Comparison of ENCODE assay signal across 9 cellular contexts in the genomic region with DNA sequence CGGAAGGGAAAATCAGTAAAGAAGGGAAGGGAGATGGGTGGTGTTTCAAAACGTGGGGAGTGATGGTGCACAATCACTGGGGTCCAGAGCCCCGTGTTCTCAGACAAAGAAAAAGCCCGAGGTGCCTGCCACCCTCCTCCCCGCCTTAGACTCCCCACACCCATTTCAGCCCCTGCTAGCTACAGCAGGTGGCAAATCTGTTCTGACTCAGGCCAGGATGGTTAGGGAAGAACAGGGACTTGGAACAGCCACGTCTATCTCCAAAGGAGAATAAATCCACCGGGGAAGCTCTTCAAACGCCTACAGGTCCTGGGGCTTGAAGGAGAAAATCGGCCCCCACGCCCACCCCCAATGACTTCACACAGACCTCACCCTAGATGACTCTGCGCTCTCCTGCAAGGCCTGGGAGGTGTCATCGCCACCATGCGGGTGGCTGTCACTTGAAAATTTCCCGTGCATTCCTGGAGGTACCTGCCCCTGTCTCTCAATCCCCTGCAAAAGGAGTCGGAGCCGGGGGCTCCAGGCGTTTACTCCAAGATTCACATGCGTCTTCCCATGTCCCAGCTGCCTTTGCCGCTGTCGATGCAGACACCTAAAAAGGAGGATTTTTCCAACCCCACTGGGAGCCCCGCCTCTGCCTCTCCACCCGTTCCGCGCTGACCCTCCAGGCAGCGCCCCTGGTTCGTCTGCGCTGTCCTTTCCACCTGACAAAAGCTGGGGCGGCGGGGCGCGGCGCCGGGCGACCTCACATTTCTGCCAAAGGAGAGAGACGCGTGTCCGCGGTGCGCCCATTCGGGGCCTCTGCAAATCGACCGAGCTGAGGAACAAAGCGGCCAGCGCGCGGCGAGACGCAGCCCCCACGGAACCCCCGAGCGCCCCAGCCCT. TPM values are rescaled to one million over a fixed set of nuclear protein-coding genes. Genes with fewer than 3 reads are reported as not detected.
DNase-seq lines count a peak whose midpoint lies in the region; ATAC-seq lines count a peak whose summit lies in the region.
"Had no signal": no experiment of that assay in that cellular context is flagged by ENCODE, and none has a peak within 500 bp of the region (broad histone marks: within the 10 kb centered on the region; RNA-seq: fewer than 3 reads in every experiment).

No MANE protein-coding gene starts in this region.

- no peaks in the 10 kb centered on the region for H3K36me3 ChIP-seq in BLaER1 treated with 17β-estradiol and CSF1 and Interleukin-3, amounts not matched to agents 10 nM and 100 nM
- H3K36me3 ChIP-seq in HUES6 (ENCODE audit: control insufficient read depth, insufficient read depth, low read length) (no peaks in the 10 kb centered on the region), muscle layer of colon (ENCODE audit: insufficient read depth, low read length) (no peaks in the 10 kb centered on the region), aorta (ENCODE audit: control insufficient read depth in 1 of 2, insufficient read depth in 2 of 2, low read length in 1 of 2) (no peaks in the 10 kb centered on the region)

- H3K27me3 ChIP-seq in BLaER1 treated with 17β-estradiol and CSF1 and Interleukin-3, amounts not matched to agents 10 nM and 100 nM = peaks cover 62 to 77% (median 69%) of the 10 kb centered on the region in 11 experiments
- H3K27me3 ChIP-seq in HUES6 (ENCODE audit: control insufficient read depth, insufficient read depth, low read length) (peaks cover 82% of the 10 kb centered on the region), muscle layer of colon (ENCODE audit: control insufficient read depth in 1 of 2, insufficient read depth in 2 of 2, low read length in 2 of 2) (peaks cover 0 to 10% of the 10 kb centered on the region in 2 donors), aorta (ENCODE audit: control insufficient read depth in 1 of 2, insufficient read depth in 2 of 2, low read length in 1 of 2) (no peaks in the 10 kb centered on the region)

- peaks cover 10 to 40% (median 35%) of the 10 kb centered on the region in 10 experiments; a peak in 18 of 20 replicates for H3K4me1 ChIP-seq in BLaER1 treated with 17β-estradiol and CSF1 and Interleukin-3, amounts not matched to agents 10 nM and 100 nM
- H3K4me1 ChIP-seq in HUES6 (ENCODE audit: control insufficient read depth, insufficient read depth, low read length) (peaks cover 12% of the 10 kb centered on the region), muscle layer of colon (ENCODE audit: insufficient read depth, low read length) (peaks cover 31% of the 10 kb centered on the region), aorta (ENCODE audit: control insufficient read depth in 1 of 2, insufficient read depth in 2 of 2, low read length in 2 of 2) (no peaks in the 10 kb centered on the region)

- intact Hi-C loops in aorta (cut with DNase I) = no loop called here

- DNase-seq in cerebellum (ENCODE audit: low spot score) (peak; percentile 26), aorta (no peak), MV-4-11 (lab: John Stamatoyannopoulos, UW) (no peak), SHP77 treated with DMSO at 0.1 percent for 48 hours (lab: John Stamatoyannopoulos, UW) (no peak)

- peak overlapping the region; percentile 81 to 97 (median 89) for H3K4me2 ChIP-seq in BLaER1 treated with 17β-estradiol and CSF1 and Interleukin-3, amounts not matched to agents 10 nM and 100 nM

- WGBS in aorta, 2 donors = 6 to 8% methylated on average over 48 to 51 of the region's 51 CpGs

- H3K27ac ChIP-seq in BLaER1 treated with 17β-estradiol and CSF1 and Interleukin-3, amounts not matched to agents 10 nM and 100 nM = no peak overlapping the region
- H3K27ac ChIP-seq in HUES6 (ENCODE audit: low read depth, low read length) (no peak overlapping the region), muscle layer of colon (ENCODE audit: low read depth, low read length) (peak overlapping the region; percentile 84), aorta (ENCODE audit: low read depth in 1 of 2, low read length in 2 of 2) (no peak overlapping the region)
- H3K27ac ChIP-seq: epithelial cell of prostate had no signal

- peak overlapping the region in 5 of 11 experiments; percentile 24 to 51 (median 35); a peak in 5 of 22 replicates for H3K9ac ChIP-seq in BLaER1 treated with 17β-estradiol and CSF1 and Interleukin-3, amounts not matched to agents 10 nM and 100 nM
- H3K9ac ChIP-seq in HUES6 (ENCODE audit: low read length) = no peak overlapping the region
- H3K9ac ChIP-seq in muscle layer of colon (ENCODE audit: low read length) = peak overlapping the region; percentile 43

- peaks cover 12 to 30% (median 17%) of the 10 kb centered on the region in 11 experiments for H3K9me3 ChIP-seq in BLaER1 treated with 17β-estradiol and CSF1 and Interleukin-3, amounts not matched to agents 10 nM and 100 nM (replicated peaks in 1 of 11)
- no peaks in the 10 kb centered on the region for H3K9me3 ChIP-seq in HUES6 (ENCODE audit: control insufficient read depth, insufficient read depth, low read depth, low read length)
- no peaks in the 10 kb centered on the region for H3K9me3 ChIP-seq in muscle layer of colon (ENCODE audit: low read length)
- H3K9me3 ChIP-seq in aorta (ENCODE audit: control insufficient read depth, low read length) = no peaks in the 10 kb centered on the region

- ATAC-seq in aorta (ENCODE audit: low FRiP score) = no peak
- no peak for ATAC-seq in HG02840 (IDR thresholded peaks at IDR 0.05; ENCODE audit: low FRiP score, unreplicated experiment)

- H3K4me3 ChIP-seq in BLaER1 treated with 17β-estradiol and CSF1 and Interleukin-3, amounts not matched to agents 10 nM and 100 nM = peak overlapping the region; percentile 51 to 71 (median 60)
- H3K4me3 ChIP-seq in HUES6 (ENCODE audit: low read depth, low read length) (peak overlapping the region; percentile 64), muscle layer of colon (ENCODE audit: low read depth in 1 of 2, low read length in 2 of 2) (peak overlapping the region; percentile 51 to 76), aorta (ENCODE audit: low read length in 2 of 2) (peak overlapping the region; percentile 85 to 94)

- peaks cover 0 to 21% (median 6%) of the 10 kb centered on the region in 11 experiments; a peak in 13 of 22 replicates for H4K20me1 ChIP-seq in BLaER1 treated with 17β-estradiol and CSF1 and Interleukin-3, amounts not matched to agents 10 nM and 100 nM

RNA-seq across cellular contexts. Expression of gene REEP1, which starts 0.8 kb away (rescaled TPM):
- total RNA-seq in cerebellum (75.8 TPM), aorta (10 to 100 TPM; 12.3 to 36.3 TPM)
- 1 to 10 TPM; 4.5 to 8.8 TPM for polyA plus RNA-seq in aorta
